1 cellular context compared by ENCODE assay signal in the genomic region with DNA sequence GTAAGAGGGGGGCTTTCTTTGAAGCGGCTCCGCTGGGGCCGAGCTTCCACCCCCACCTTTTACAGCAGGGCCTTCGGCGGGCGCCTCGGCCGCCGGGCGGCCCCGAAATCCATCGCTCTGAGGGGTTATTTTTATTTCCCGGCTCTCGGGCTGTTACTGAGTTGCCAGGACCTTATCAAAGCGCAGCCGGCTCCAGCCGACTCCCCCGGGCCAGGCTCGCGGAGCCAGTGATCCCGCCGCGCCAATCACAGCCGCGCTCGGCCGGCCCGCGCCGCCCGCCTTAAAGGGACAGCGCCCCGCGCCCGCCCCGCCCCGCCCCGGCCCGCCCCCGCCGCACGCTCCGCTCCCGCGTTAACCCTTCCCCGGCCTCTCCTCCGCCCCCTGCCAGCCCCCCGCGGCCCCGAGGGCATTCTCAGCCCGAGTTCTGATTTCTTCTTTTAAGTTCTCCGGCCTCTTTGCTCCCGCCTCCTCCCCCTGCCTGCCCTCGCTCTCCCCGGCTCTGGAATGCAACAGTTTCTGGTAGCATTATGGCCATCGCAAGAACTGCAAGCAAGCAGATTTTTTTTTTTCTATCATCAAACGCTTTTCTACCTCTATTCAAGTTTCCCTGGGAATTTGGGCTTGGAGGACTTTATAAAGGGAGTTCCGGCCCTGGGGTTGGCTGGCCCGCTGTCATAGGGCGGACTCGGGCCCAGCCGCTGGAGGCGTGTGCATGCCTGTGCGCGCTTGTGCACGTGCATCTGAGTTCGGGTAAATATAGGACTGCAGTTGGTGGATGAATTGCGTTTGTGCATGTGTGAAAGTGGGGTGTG.
TF ChIP-seq lines count a peak whose summit lies in the region.

A gene with protein sequence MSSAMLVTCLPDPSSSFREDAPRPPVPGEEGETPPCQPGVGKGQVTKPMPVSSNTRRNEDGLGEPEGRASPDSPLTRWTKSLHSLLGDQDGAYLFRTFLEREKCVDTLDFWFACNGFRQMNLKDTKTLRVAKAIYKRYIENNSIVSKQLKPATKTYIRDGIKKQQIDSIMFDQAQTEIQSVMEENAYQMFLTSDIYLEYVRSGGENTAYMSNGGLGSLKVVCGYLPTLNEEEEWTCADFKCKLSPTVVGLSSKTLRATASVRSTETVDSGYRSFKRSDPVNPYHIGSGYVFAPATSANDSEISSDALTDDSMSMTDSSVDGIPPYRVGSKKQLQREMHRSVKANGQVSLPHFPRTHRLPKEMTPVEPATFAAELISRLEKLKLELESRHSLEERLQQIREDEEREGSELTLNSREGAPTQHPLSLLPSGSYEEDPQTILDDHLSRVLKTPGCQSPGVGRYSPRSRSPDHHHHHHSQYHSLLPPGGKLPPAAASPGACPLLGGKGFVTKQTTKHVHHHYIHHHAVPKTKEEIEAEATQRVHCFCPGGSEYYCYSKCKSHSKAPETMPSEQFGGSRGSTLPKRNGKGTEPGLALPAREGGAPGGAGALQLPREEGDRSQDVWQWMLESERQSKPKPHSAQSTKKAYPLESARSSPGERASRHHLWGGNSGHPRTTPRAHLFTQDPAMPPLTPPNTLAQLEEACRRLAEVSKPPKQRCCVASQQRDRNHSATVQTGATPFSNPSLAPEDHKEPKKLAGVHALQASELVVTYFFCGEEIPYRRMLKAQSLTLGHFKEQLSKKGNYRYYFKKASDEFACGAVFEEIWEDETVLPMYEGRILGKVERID (minus strand): TSS at position 255 of the 812 bp plus-strand sequence. CDS start 3,028 bp downstream, outside the sequence.

TF ChIP-seq in K562, 482 proteins besides CTCF, POLR2A, EP300 and RAD21 (continued from another document):
- TF ChIP-seq, protein P1, sequence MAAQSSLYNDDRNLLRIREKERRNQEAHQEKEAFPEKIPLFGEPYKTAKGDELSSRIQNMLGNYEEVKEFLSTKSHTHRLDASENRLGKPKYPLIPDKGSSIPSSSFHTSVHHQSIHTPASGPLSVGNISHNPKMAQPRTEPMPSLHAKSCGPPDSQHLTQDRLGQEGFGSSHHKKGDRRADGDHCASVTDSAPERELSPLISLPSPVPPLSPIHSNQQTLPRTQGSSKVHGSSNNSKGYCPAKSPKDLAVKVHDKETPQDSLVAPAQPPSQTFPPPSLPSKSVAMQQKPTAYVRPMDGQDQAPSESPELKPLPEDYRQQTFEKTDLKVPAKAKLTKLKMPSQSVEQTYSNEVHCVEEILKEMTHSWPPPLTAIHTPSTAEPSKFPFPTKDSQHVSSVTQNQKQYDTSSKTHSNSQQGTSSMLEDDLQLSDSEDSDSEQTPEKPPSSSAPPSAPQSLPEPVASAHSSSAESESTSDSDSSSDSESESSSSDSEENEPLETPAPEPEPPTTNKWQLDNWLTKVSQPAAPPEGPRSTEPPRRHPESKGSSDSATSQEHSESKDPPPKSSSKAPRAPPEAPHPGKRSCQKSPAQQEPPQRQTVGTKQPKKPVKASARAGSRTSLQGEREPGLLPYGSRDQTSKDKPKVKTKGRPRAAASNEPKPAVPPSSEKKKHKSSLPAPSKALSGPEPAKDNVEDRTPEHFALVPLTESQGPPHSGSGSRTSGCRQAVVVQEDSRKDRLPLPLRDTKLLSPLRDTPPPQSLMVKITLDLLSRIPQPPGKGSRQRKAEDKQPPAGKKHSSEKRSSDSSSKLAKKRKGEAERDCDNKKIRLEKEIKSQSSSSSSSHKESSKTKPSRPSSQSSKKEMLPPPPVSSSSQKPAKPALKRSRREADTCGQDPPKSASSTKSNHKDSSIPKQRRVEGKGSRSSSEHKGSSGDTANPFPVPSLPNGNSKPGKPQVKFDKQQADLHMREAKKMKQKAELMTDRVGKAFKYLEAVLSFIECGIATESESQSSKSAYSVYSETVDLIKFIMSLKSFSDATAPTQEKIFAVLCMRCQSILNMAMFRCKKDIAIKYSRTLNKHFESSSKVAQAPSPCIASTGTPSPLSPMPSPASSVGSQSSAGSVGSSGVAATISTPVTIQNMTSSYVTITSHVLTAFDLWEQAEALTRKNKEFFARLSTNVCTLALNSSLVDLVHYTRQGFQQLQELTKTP (IDR thresholded peaks at IDR 0.05; ENCODE audit: low read depth in 1 of 2, partially characterized antibody in 2 of 2): peak in 1 of 2 experiments; percentile 85
- TF ChIP-seq ZFX (CRISPR knock-in tag; IDR thresholded peaks at IDR 0.05) (0 out of 2 replicates have a peak, but pooled peaks have one; percentile 16), ZNF3 (CRISPR knock-in tag; IDR thresholded peaks at IDR 0.05) (peak; percentile 42; the same call in 1 of the 2 replicates), TCF7L2 (IDR thresholded peaks at IDR 0.05; ENCODE audit: low read depth, low read length) (peak; percentile 92), LEF1 (IDR thresholded peaks at IDR 0.05) (peak; percentile 83; the same call in 1 of the 2 replicates), CEBPB (tag; IDR thresholded peaks at IDR 0.05) (no peak), NRF1 (conservative IDR thresholded peaks at IDR 0.05 in 1 of 2, IDR thresholded peaks at IDR 0.05 in 1 of 2) (no peak), EGR1 (conservative IDR thresholded peaks at IDR 0.05) (peak; percentile 56), POLR2G (IDR thresholded peaks at IDR 0.05; ENCODE audit: low read depth, low read length) (peak; percentile 47; the same call in 1 of the 2 replicates), TEAD1 (CRISPR knock-in tag; IDR thresholded peaks at IDR 0.05) (peak in 1 of 2 experiments; percentile 64; a peak in 1 of 4 replicates), ZNF76 (CRISPR knock-in tag; IDR thresholded peaks at IDR 0.05; ENCODE audit: borderline replicate concordance) (no peak), ZNF384 (IDR thresholded peaks at IDR 0.05; ENCODE audit: low read depth, low read length) (0 out of 2 replicates have a peak, but pooled peaks have one; percentile 34), CCNT2 (IDR thresholded peaks at IDR 0.05; ENCODE audit: borderline replicate concordance, extremely low read depth, insufficient read length, low read depth, low read length) (peak; percentile 67), TAF1 (IDR thresholded peaks at IDR 0.05; ENCODE audit: control insufficient read depth, extremely low read depth, insufficient read depth, low read length, severe bottlenecking) (peak; percentile 1), KLF16 (IDR thresholded peaks at IDR 0.05) (0 out of 2 replicates have a peak, but pooled peaks have one; percentile 11), FOXM1 (IDR thresholded peaks at IDR 0.05; ENCODE audit: low read depth) (no peak), FOXM1 (CRISPR knock-in tag; IDR thresholded peaks at IDR 0.05; ENCODE audit: low read depth) (no peak), MAFG (tag; conservative IDR thresholded peaks at IDR 0.05) (peak; percentile 89), C11orf30 (IDR thresholded peaks at IDR 0.05; ENCODE audit: low read depth) (peak; percentile 89), STAG1 (CRISPR knock-in tag; IDR thresholded peaks at IDR 0.05; ENCODE audit: borderline replicate concordance) (no peak)
- TF ChIP-seq, protein P2, sequence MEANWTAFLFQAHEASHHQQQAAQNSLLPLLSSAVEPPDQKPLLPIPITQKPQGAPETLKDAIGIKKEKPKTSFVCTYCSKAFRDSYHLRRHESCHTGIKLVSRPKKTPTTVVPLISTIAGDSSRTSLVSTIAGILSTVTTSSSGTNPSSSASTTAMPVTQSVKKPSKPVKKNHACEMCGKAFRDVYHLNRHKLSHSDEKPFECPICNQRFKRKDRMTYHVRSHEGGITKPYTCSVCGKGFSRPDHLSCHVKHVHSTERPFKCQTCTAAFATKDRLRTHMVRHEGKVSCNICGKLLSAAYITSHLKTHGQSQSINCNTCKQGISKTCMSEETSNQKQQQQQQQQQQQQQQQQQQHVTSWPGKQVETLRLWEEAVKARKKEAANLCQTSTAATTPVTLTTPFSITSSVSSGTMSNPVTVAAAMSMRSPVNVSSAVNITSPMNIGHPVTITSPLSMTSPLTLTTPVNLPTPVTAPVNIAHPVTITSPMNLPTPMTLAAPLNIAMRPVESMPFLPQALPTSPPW (CRISPR knock-in tag; IDR thresholded peaks at IDR 0.05): peak; percentile 65; the same call in 1 of the 2 replicates
- TF ChIP-seq, protein P3, sequence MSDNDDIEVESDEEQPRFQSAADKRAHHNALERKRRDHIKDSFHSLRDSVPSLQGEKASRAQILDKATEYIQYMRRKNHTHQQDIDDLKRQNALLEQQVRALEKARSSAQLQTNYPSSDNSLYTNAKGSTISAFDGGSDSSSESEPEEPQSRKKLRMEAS (CRISPR knock-in tag; IDR thresholded peaks at IDR 0.05): peak; percentile 62
- TF ChIP-seq, protein P4, sequence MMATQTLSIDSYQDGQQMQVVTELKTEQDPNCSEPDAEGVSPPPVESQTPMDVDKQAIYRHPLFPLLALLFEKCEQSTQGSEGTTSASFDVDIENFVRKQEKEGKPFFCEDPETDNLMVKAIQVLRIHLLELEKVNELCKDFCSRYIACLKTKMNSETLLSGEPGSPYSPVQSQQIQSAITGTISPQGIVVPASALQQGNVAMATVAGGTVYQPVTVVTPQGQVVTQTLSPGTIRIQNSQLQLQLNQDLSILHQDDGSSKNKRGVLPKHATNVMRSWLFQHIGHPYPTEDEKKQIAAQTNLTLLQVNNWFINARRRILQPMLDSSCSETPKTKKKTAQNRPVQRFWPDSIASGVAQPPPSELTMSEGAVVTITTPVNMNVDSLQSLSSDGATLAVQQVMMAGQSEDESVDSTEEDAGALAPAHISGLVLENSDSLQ (IDR thresholded peaks at IDR 0.05): peak; percentile 44; the same call in 1 of the 2 replicates
- TF ChIP-seq, protein P5, sequence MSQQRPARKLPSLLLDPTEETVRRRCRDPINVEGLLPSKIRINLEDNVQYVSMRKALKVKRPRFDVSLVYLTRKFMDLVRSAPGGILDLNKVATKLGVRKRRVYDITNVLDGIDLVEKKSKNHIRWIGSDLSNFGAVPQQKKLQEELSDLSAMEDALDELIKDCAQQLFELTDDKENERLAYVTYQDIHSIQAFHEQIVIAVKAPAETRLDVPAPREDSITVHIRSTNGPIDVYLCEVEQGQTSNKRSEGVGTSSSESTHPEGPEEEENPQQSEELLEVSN (IDR thresholded peaks at IDR 0.05; ENCODE audit: borderline replicate concordance in 1 of 2, extremely low read depth in 1 of 2, insufficient read depth in 1 of 2, insufficient read length in 1 of 2, low read depth in 1 of 2, low read length in 1 of 2, poor library complexity in 1 of 2, severe bottlenecking in 1 of 2): peak; percentile 41 to 86
